15 cellular contexts compared by ENCODE assay signal in genomic region chr11:13262096-13262495, GRCh38. TPM values are rescaled to one million over a fixed set of nuclear protein-coding genes. Genes with fewer than 3 reads are reported as not detected.
DNase-seq lines count a peak whose midpoint lies in the region; ATAC-seq and TF ChIP-seq lines count a peak whose summit lies in the region.
"Had no signal": no experiment of that assay in that cellular context is flagged by ENCODE, and none has a peak within 500 bp of the region (broad histone marks: within the 10 kb centered on the region; RNA-seq: fewer than 3 reads in every experiment).

No MANE protein-coding gene starts in this region.

- H3K4me1 ChIP-seq in HUES48 (ENCODE audit: control insufficient read depth, insufficient read depth, low read length), result peaks cover 52% of the 10 kb centered on the region
- H3K4me1 ChIP-seq in gastroesophageal sphincter, result peaks cover 4 to 29% (median 20%) of the 10 kb centered on the region in 3 donors
- H3K4me1 ChIP-seq in stomach, result peaks cover 10 to 25% (median 16%) of the 10 kb centered on the region in 4 donors
- H3K4me1 ChIP-seq in ovary (ENCODE audit: insufficient read depth), result peaks cover 3% of the 10 kb centered on the region

- intact Hi-C loops in stomach (cut with DNase I; ENCODE audit: low total_unique reads), result no loop called here
- intact Hi-C loops in sciatic nerve (cut with DNase I), result no loop called here
- intact Hi-C loops in ovary (cut with DNase I), result no loop called here

- WGBS in gastroesophageal sphincter (ENCODE audit: low coverage in 1 of 2), 2 donors, result 25 to 57% methylated on average over 3 of the region's 3 CpGs
- WGBS in stomach, 5 donors, result 63 to 82% (median 69%) methylated on average over 3 of the region's 3 CpGs
- 28 to 39% (median 31%) methylated on average over 3 of the region's 3 CpGs for WGBS in ovary, 3 donors

- no peak for TF ChIP-seq EP300 in gastroesophageal sphincter (IDR thresholded peaks at IDR 0.05)
- TF ChIP-seq EP300 in stomach (IDR thresholded peaks at IDR 0.05), result no peak
- TF ChIP-seq EP300 in ovary (IDR thresholded peaks at IDR 0.05), result no peak

- in situ Hi-C loops in astrocyte of the spinal cord (cut with HindIII; ENCODE audit: low sequenced_read_pairs), result no loop called here

- no peak for TF ChIP-seq CTCF in astrocyte of the spinal cord (IDR thresholded peaks at IDR 0.05; ENCODE audit: low read depth, low read length)
- TF ChIP-seq CTCF in gastroesophageal sphincter (IDR thresholded peaks at IDR 0.05), result no peak
- no peak for TF ChIP-seq CTCF in stomach (IDR thresholded peaks at IDR 0.05)
- no peak for TF ChIP-seq CTCF in ovary (IDR thresholded peaks at IDR 0.05)

- no peaks in the 10 kb centered on the region for H3K9me3 ChIP-seq in HUES48 (ENCODE audit: control insufficient read depth, insufficient read depth, low read length)
- no peaks in the 10 kb centered on the region for H3K9me3 ChIP-seq in gastroesophageal sphincter
- H3K9me3 ChIP-seq in stomach, result no peaks in the 10 kb centered on the region
- H3K9me3 ChIP-seq in ovary, result no peaks in the 10 kb centered on the region

- H3K4me3 ChIP-seq in HUES48 (ENCODE audit: low read depth, low read length) (no peak overlapping the region), astrocyte of the spinal cord (ENCODE audit: low read depth, low read length) (no peak overlapping the region), gastroesophageal sphincter (no peak overlapping the region), stomach (no peak overlapping the region), ovary (no peak overlapping the region)

- H3K27ac ChIP-seq in HUES48 (ENCODE audit: low read depth, low read length) (peak overlapping the region; percentile 68), gastroesophageal sphincter (peak overlapping the region; percentile 24 to 85 (median 78)), stomach (peak overlapping the region in 3 of 5 donors; percentile 25 to 77 (median 70)), ovary (peak overlapping the region in 1 of 2 donors; percentile 28)

- no peak overlapping the region for H3K9ac ChIP-seq in HUES48 (ENCODE audit: low read depth, low read length)

- H3K36me3 ChIP-seq in HUES48 (ENCODE audit: control insufficient read depth, insufficient read depth, low read length) (no peaks in the 10 kb centered on the region), gastroesophageal sphincter (no peaks in the 10 kb centered on the region), stomach (no peaks in the 10 kb centered on the region), ovary (no peaks in the 10 kb centered on the region)

- ATAC-seq in gastroesophageal sphincter (no peak), sciatic nerve (no peak)
- ATAC-seq: activated T-helper 17 cell treated with anti-CD3 and anti-CD28 coated beads, Interleukin-2, amount 50 U/mL, for 72 hours; stimulated activated effector memory CD8-positive, alpha-beta T cell treated with anti-CD3 and anti-CD28 coated beads, Interleukin-12 subunit alpha, Interleukin-12 subunit beta, amount 100 ng/mL, for 72 hours had no signal

- TF ChIP-seq POLR2A in gastroesophageal sphincter (IDR thresholded peaks at IDR 0.05) (no peak), stomach (IDR thresholded peaks at IDR 0.05) (no peak), ovary (IDR thresholded peaks at IDR 0.05) (no peak)

- no peaks in the 10 kb centered on the region for H3K27me3 ChIP-seq in HUES48 (ENCODE audit: control insufficient read depth, insufficient read depth, low read length)
- no peaks in the 10 kb centered on the region for H3K27me3 ChIP-seq in gastroesophageal sphincter
- H3K27me3 ChIP-seq in stomach, result no peaks in the 10 kb centered on the region
- H3K27me3 ChIP-seq in ovary, result no peaks in the 10 kb centered on the region

- DNase-seq in astrocyte of the spinal cord (ENCODE audit: low read depth, low spot score), result peak; percentile 36
- no peak for DNase-seq in stomach
- DNase-seq in T-helper 2 cell, result no peak
- no peak for DNase-seq in sciatic nerve (ENCODE audit: low spot score)
- DNase-seq in ecto neural progenitor cell (ENCODE audit: low spot score), result no peak
- DNase-seq in ovary, result no peak
- DNase-seq: activated CD4-positive, CD25-positive, alpha-beta regulatory T cell treated with anti-CD3 and anti-CD28 coated beads, Interleukin-2, amount 50 U/mL, for 72 hours; C1 segment of cervical spinal cord; NCI-H2171 treated with DMSO at 0.1 percent for 48 hours; posterior cingulate gyrus; stimulated activated CD4-positive, alpha-beta T cell treated with anti-CD3 and anti-CD28 coated beads, Interleukin-4, amount 100 ng/mL, for 1 hour had no signal

RNA-seq across cellular contexts. Expression of gene BMAL1, which starts 15.5 kb away (rescaled TPM):
- total RNA-seq in gastroesophageal sphincter, result 10 to 100 TPM; 32.2 to 38.4 (median 36.0) TPM
- 100 to 1,000 TPM in 1 of 5 donors, 10 to 100 TPM in 3, 1 to 10 TPM in 1; 7.1 to 132 (median 38.0) TPM for total RNA-seq in stomach
- polyA plus RNA-seq in stomach, result 10 to 100 TPM in 2 of 3 donors, 1 to 10 TPM in 1; 8.4 to 17.1 (median 13.1) TPM
- 25.6 TPM for total RNA-seq in sciatic nerve
- total RNA-seq in ovary, result 10 to 100 TPM; 19.9 to 53.4 (median 31.8) TPM
- 10 to 100 TPM; 17.7 to 19.2 TPM for polyA plus RNA-seq in ovary
